Comparison of ENCODE assay signal across 26 cellular contexts in genomic region chrX:9133426-9133825, GRCh38.
DNase-seq lines count a peak whose midpoint lies in the region; ATAC-seq, FAIRE-seq and TF ChIP-seq lines count a peak whose summit lies in the region.
"Had no signal": no experiment of that assay in that cellular context is flagged by ENCODE, and none has a peak within 500 bp of the region (broad histone marks: within the 10 kb centered on the region; RNA-seq: fewer than 3 reads in every experiment).

No MANE protein-coding gene starts in this region.

- H3K9me3 Mint-ChIP-seq in natural killer cell treated with Interleukin-12 subunit alpha and Interleukin-12 subunit beta and Interleukin-15 and Interleukin-18, amount 100 ng/mL, for 72 hours: no peaks in the 10 kb centered on the region
- peaks cover 8% of the 10 kb centered on the region for H3K9me3 Mint-ChIP-seq in activated T-helper 2 cell treated with anti-CD3 and anti-CD28 coated beads, Interferon-gamma antibody, Interleukin-2, Interleukin-4, amounts not matched to agents 10 μg/mL and 5 μg/mL and 100 μg/mL, durations not matched to agents 14 hours and 24 hours and 36 hours
- H3K9me3 Mint-ChIP-seq: memory B cell had no signal

- no peak for TF ChIP-seq CTCF in choroid plexus epithelial cell (conservative IDR thresholded peaks at IDR 0.05; ENCODE audit: low read depth, low read length)

- DNase-seq in AG20443 (ENCODE audit: low spot score) (peak; percentile 22), RCC 7860 (ENCODE audit: low spot score) (peak; percentile 51), choroid plexus epithelial cell (ENCODE audit: low read depth) (peak; percentile 52), iris pigment epithelial cell (ENCODE audit: low read depth) (peak; percentile 32), dermis blood vessel endothelial cell (no peak)
- no peak for DNase-seq in natural killer cell treated with Interleukin-12 subunit alpha and Interleukin-12 subunit beta and Interleukin-15 and Interleukin-18, amount 100 ng/mL, for 72 hours (ENCODE audit: low spot score)
- no peak for DNase-seq in activated T-helper 2 cell treated with anti-CD3 and anti-CD28 coated beads, Interferon-gamma antibody, Interleukin-2, Interleukin-4, amounts not matched to agents 10 μg/mL and 5 μg/mL and 100 μg/mL, durations not matched to agents 14 hours and 24 hours and 36 hours (ENCODE audit: low spot score)
- DNase-seq: activated CD4-positive, alpha-beta T cell treated with anti-CD3 and anti-CD28 coated beads, Interleukin-2, amount 10 ng/mL, durations not matched to agents 24 days and 14 days; activated naive CD4-positive, alpha-beta T cell treated with anti-CD3 and anti-CD28 coated beads, Interleukin-2, amount 10 ng/mL, durations not matched to agents 7 days and 5 days; COR-L47; heart left ventricle; Kasumi-1; left colon; naive B cell; NCI-H187; NCI-H69; retina; RPMI8226; T-helper 17 cell had no signal

- no peak for ATAC-seq in HG03039 (IDR thresholded peaks at IDR 0.05; ENCODE audit: unreplicated experiment)
- no peak for ATAC-seq in natural killer cell treated with Interleukin-12 subunit alpha and Interleukin-12 subunit beta and Interleukin-15 and Interleukin-18, amount 100 ng/mL, for 72 hours
- ATAC-seq: GM12878, heart left ventricle, left colon, T-helper 17 cell had no signal

- FAIRE-seq in RCC 7860 (lab: Jason Lieb, UNC): peak; percentile 59
- FAIRE-seq: GM12878, H1 had no signal

- no peak overlapping the region for H3K4me3 Mint-ChIP-seq in natural killer cell treated with Interleukin-12 subunit alpha and Interleukin-12 subunit beta and Interleukin-15 and Interleukin-18, amount 100 ng/mL, for 72 hours
- H3K4me3 Mint-ChIP-seq in activated T-helper 2 cell treated with anti-CD3 and anti-CD28 coated beads, Interferon-gamma antibody, Interleukin-2, Interleukin-4, amounts not matched to agents 10 μg/mL and 5 μg/mL and 100 μg/mL, durations not matched to agents 14 hours and 24 hours and 36 hours (ENCODE audit: low read depth): no peak overlapping the region
- H3K4me3 Mint-ChIP-seq: activated CD4-positive, alpha-beta T cell treated with anti-CD3 and anti-CD28 coated beads, Interleukin-2, amount 10 ng/mL, durations not matched to agents 24 days and 14 days; activated naive CD4-positive, alpha-beta T cell treated with anti-CD3 and anti-CD28 coated beads, Interleukin-2, amount 10 ng/mL, durations not matched to agents 7 days and 5 days; memory B cell; naive B cell; T-helper 17 cell; type B pancreatic cell had no signal

- H3K36me3 Mint-ChIP-seq in natural killer cell treated with Interleukin-12 subunit alpha and Interleukin-12 subunit beta and Interleukin-15 and Interleukin-18, amount 100 ng/mL, for 72 hours: no peaks in the 10 kb centered on the region
- peaks cover 8% of the 10 kb centered on the region for H3K36me3 Mint-ChIP-seq in activated T-helper 2 cell treated with anti-CD3 and anti-CD28 coated beads, Interferon-gamma antibody, Interleukin-2, Interleukin-4, amounts not matched to agents 10 μg/mL and 5 μg/mL and 100 μg/mL, durations not matched to agents 14 hours and 24 hours and 36 hours (ENCODE audit: low read depth)
- H3K36me3 Mint-ChIP-seq: memory B cell, naive B cell, type B pancreatic cell had no signal

- H3K27ac Mint-ChIP-seq in natural killer cell treated with Interleukin-12 subunit alpha and Interleukin-12 subunit beta and Interleukin-15 and Interleukin-18, amount 100 ng/mL, for 72 hours: no peak overlapping the region
- H3K27ac Mint-ChIP-seq in activated T-helper 2 cell treated with anti-CD3 and anti-CD28 coated beads, Interferon-gamma antibody, Interleukin-2, Interleukin-4, amounts not matched to agents 10 μg/mL and 5 μg/mL and 100 μg/mL, durations not matched to agents 14 hours and 24 hours and 36 hours: no peak overlapping the region
- H3K27ac Mint-ChIP-seq: activated CD4-positive, alpha-beta T cell treated with anti-CD3 and anti-CD28 coated beads, Interleukin-2, amount 10 ng/mL, durations not matched to agents 24 days and 14 days; activated naive CD4-positive, alpha-beta T cell treated with anti-CD3 and anti-CD28 coated beads, Interleukin-2, amount 10 ng/mL, durations not matched to agents 7 days and 5 days; memory B cell; T-helper 17 cell; type B pancreatic cell had no signal

- no peaks in the 10 kb centered on the region for H3K4me1 Mint-ChIP-seq in natural killer cell treated with Interleukin-12 subunit alpha and Interleukin-12 subunit beta and Interleukin-15 and Interleukin-18, amount 100 ng/mL, for 72 hours (ENCODE audit: low read depth in 2 of 2)
- H3K4me1 Mint-ChIP-seq in activated T-helper 2 cell treated with anti-CD3 and anti-CD28 coated beads, Interferon-gamma antibody, Interleukin-2, Interleukin-4, amounts not matched to agents 10 μg/mL and 5 μg/mL and 100 μg/mL, durations not matched to agents 14 hours and 24 hours and 36 hours (ENCODE audit: low read depth): peaks cover 12% of the 10 kb centered on the region
- H3K4me1 Mint-ChIP-seq: activated naive CD4-positive, alpha-beta T cell treated with anti-CD3 and anti-CD28 coated beads, Interleukin-2, amount 10 ng/mL, durations not matched to agents 7 days and 5 days; naive B cell; T-helper 17 cell had no signal

- H3K4me3 ChIP-seq in choroid plexus epithelial cell (ENCODE audit: low read depth, low read length): no peak overlapping the region
- H3K4me3 ChIP-seq: ascending aorta, esophagus muscularis mucosa, GM12878, heart left ventricle had no signal

- intact Hi-C loops in activated T-helper 2 cell treated with anti-CD3 and anti-CD28 coated beads, Interferon-gamma antibody, Interleukin-2, Interleukin-4, amounts not matched to agents 10 μg/mL and 5 μg/mL and 100 μg/mL, durations not matched to agents 14 hours and 24 hours and 36 hours (cut with micrococcal nuclease): loop anchor here (5.0 kb wide), 1 partner anchor 34 kb away; no protein-coding TSS in a partner anchor

- peaks cover 0 to 3% of the 10 kb centered on the region in 2 donors for H3K27me3 Mint-ChIP-seq in natural killer cell treated with Interleukin-12 subunit alpha and Interleukin-12 subunit beta and Interleukin-15 and Interleukin-18, amount 100 ng/mL, for 72 hours
- H3K27me3 Mint-ChIP-seq in activated T-helper 2 cell treated with anti-CD3 and anti-CD28 coated beads, Interferon-gamma antibody, Interleukin-2, Interleukin-4, amounts not matched to agents 10 μg/mL and 5 μg/mL and 100 μg/mL, durations not matched to agents 14 hours and 24 hours and 36 hours (ENCODE audit: low read depth): no peaks in the 10 kb centered on the region
- H3K27me3 Mint-ChIP-seq: activated CD4-positive, alpha-beta T cell treated with anti-CD3 and anti-CD28 coated beads, Interleukin-2, amount 10 ng/mL, durations not matched to agents 24 days and 14 days; activated naive CD4-positive, alpha-beta T cell treated with anti-CD3 and anti-CD28 coated beads, Interleukin-2, amount 10 ng/mL, durations not matched to agents 7 days and 5 days; T-helper 17 cell; type B pancreatic cell had no signal

Comparison
In these comparisons a context has a peak if more than half of its experiments do, and no peak if none do; other contexts are left out.
1. DNase-seq: peak in AG20443 (single experiment), RCC 7860 (single experiment), choroid plexus epithelial cell (single experiment) and iris pigment epithelial cell (single experiment); none in natural killer cell treated with Interleukin-12 subunit alpha and Interleukin-12 subunit beta and Interleukin-15 and Interleukin-18, amount 100 ng/mL, for 72 hours (single experiment), dermis blood vessel endothelial cell (single experiment) and activated T-helper 2 cell treated with anti-CD3 and anti-CD28 coated beads, Interferon-gamma antibody, Interleukin-2, Interleukin-4, amounts not matched to agents 10 μg/mL and 5 μg/mL and 100 μg/mL, durations not matched to agents 14 hours and 24 hours and 36 hours (single experiment).